1 cellular context compared by ENCODE assay signal in the genomic region with DNA sequence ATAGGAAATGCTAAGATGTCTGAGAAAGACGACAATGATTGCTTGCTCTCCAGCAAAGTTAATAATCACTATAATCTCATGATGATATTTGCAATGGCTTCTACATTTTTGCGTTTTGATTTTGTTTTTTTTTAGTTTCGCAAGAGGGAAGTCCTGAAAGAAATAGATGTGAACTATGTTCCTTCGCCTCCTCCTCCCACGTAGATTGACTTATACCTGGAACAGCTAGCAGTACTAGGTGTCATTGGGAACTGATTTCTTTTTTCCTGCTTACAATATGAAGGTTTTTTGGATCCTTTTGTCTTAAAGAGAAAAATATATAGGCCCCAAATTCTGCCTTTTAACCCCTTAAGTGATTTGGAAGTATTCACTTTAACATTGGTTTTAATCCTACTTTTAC.
TF ChIP-seq lines count a peak whose summit lies in the region.

No MANE protein-coding gene starts in this region.

TF ChIP-seq in HCT116, 20 proteins besides CTCF, POLR2A, EP300 and RAD21:
- TF ChIP-seq FOSL1 (IDR thresholded peaks at IDR 0.05; ENCODE audit: low read depth), result no peak
- no peak for TF ChIP-seq ELF1 (IDR thresholded peaks at IDR 0.05; ENCODE audit: borderline replicate concordance, low read depth)
- TF ChIP-seq SRF (IDR thresholded peaks at IDR 0.05; ENCODE audit: low read depth), result no peak
- TF ChIP-seq, protein P1, sequence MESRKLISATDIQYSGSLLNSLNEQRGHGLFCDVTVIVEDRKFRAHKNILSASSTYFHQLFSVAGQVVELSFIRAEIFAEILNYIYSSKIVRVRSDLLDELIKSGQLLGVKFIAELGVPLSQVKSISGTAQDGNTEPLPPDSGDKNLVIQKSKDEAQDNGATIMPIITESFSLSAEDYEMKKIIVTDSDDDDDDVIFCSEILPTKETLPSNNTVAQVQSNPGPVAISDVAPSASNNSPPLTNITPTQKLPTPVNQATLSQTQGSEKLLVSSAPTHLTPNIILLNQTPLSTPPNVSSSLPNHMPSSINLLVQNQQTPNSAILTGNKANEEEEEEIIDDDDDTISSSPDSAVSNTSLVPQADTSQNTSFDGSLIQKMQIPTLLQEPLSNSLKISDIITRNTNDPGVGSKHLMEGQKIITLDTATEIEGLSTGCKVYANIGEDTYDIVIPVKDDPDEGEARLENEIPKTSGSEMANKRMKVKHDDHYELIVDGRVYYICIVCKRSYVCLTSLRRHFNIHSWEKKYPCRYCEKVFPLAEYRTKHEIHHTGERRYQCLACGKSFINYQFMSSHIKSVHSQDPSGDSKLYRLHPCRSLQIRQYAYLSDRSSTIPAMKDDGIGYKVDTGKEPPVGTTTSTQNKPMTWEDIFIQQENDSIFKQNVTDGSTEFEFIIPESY (IDR thresholded peaks at IDR 0.05; ENCODE audit: extremely low read depth, insufficient replicate concordance, low read length), result no peak
- TF ChIP-seq, protein P2, sequence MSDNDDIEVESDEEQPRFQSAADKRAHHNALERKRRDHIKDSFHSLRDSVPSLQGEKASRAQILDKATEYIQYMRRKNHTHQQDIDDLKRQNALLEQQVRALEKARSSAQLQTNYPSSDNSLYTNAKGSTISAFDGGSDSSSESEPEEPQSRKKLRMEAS (IDR thresholded peaks at IDR 0.05), result no peak
